9 cellular contexts compared by ENCODE assay signal in the genomic region with DNA sequence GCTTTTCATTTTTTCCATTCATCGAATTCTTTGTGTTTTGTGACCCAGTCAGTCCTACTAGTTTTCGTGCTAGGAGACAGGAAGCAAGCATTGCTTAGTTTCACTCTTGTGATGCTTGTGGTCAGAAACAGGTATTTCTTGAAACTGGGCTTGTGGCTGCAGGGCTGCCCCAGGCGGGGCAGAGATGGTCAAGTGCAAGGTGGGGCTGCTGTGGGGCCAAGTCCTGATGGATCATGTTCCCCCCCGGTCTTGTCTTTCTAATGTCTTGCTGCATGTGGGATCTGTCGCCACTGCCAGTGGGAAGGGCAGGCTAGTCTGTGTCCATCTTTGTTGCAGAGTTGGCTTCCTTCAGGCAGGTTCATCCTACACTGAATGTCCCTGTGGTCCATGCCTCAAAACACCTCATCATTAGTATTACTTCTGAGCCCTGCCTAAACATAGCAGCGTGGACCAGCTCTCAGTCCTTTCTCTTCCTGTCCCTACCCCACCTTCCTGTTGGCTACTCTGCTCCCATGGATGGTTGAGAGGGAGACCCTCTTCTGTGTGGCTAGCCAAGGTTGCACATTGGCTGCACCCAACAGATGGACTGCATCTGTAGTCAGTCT. TPM values are rescaled to one million over a fixed set of nuclear protein-coding genes. Genes with fewer than 3 reads are reported as not detected.
DNase-seq lines count a peak whose midpoint lies in the region; ATAC-seq, FAIRE-seq and TF ChIP-seq lines count a peak whose summit lies in the region.
"Had no signal": no experiment of that assay in that cellular context is flagged by ENCODE, and none has a peak within 500 bp of the region (broad histone marks: within the 10 kb centered on the region; RNA-seq: fewer than 3 reads in every experiment).

No MANE protein-coding gene starts in this region.

- no peak for TF ChIP-seq EP300 in HepG2 (IDR thresholded peaks at IDR 0.05; ENCODE audit: low read depth in 2 of 2, low read length in 2 of 2)
- no peak for TF ChIP-seq EP300 in HepG2 (CRISPR knock-in tag; IDR thresholded peaks at IDR 0.05; ENCODE audit: borderline replicate concordance)

- TF ChIP-seq RAD21 in HepG2 (CRISPR knock-in tag; IDR thresholded peaks at IDR 0.05): no peak

- CTCF ChIA-PET in HepG2 (lab: Yijun Ruan, JAX; ENCODE audit: low intra/inter-chr PET ratio, low total read pairs): no interaction called here

- no peak overlapping the region for H3K9ac ChIP-seq in smooth muscle cell (ENCODE audit: low read depth)
- H3K9ac ChIP-seq in HepG2 (ENCODE audit: insufficient read depth, low read depth, low read length): no peak overlapping the region

- intact Hi-C loops in right cardiac atrium (cut with DNase I) (no loop called here), HepG2 (cut with micrococcal nuclease; ENCODE audit: unreplicated experiment) (no loop called here)

- no peaks in the 10 kb centered on the region for H3F3A ChIP-seq in smooth muscle cell (ENCODE audit: low read depth)

- peak; percentile 73 for ATAC-seq in HG02759 (IDR thresholded peaks at IDR 0.05; ENCODE audit: unreplicated experiment)
- ATAC-seq in right cardiac atrium: no peak
- ATAC-seq in left lobe of liver: no peak
- no peak for ATAC-seq in HepG2

- peak overlapping the region; percentile 50 for H3K27ac ChIP-seq in smooth muscle cell (ENCODE audit: low read depth)
- H3K27ac ChIP-seq in right cardiac atrium (ENCODE audit: low read length): no peak overlapping the region
- H3K27ac ChIP-seq in HepG2 (ENCODE audit: extremely low read length, insufficient read depth, low read length): no peak overlapping the region

- WGBS in smooth muscle cell (ENCODE audit: low lambda C conversion rate): 88% methylated on average over 6 of the region's 6 CpGs
- WGBS in right cardiac atrium: 95% methylated on average over 6 of the region's 6 CpGs
- 95% methylated on average over 5 of the region's 6 CpGs for WGBS in HepG2 (ENCODE audit: low lambda C conversion rate)

- H3K4me2 ChIP-seq in smooth muscle cell: no peak overlapping the region
- H3K4me2 ChIP-seq in HepG2 (ENCODE audit: low read depth, low read length): no peak overlapping the region

- H4K20me1 ChIP-seq in smooth muscle cell (ENCODE audit: low read depth): peaks cover 89% of the 10 kb centered on the region
- H4K20me1 ChIP-seq in HepG2 (ENCODE audit: insufficient read depth, low read length): no peaks in the 10 kb centered on the region

- DNase-seq in SIG-M5 treated with dmso at 0.1 percent for 504 hours (lab: John Stamatoyannopoulos, UW; ENCODE audit: unreplicated experiment) (peak; percentile 55), SIG-M5 (lab: John Stamatoyannopoulos, UW) (no peak), RPMI8226 (peak; percentile 67), smooth muscle cell (lab: John Stamatoyannopoulos, UW; ENCODE audit: unreplicated experiment) (no peak), right cardiac atrium (no peak), left lobe of liver (ENCODE audit: low spot score) (no peak), HepG2 (ENCODE audit: low spot score) (no peak)
- DNase-seq: NCI-H524 treated with DMSO at 0.1 percent for 48 hours had no signal

- in situ Hi-C loops in HepG2 (cut with HindIII; ENCODE audit: extremely low pct_ligation_motif_present, low pct_unique_long_range_greater_than_20kb): no loop called here

- POLR2A ChIA-PET in HepG2 (lab: Yijun Ruan, JAX): no interaction called here

- no TSS peak for BruUV-seq in HepG2 (replicated peaks; lab: Mats Ljungman, UMichigan)

- H3K27me3 ChIP-seq in smooth muscle cell (ENCODE audit: low read depth) (no peaks in the 10 kb centered on the region), right cardiac atrium (ENCODE audit: control insufficient read depth, insufficient read depth) (no peaks in the 10 kb centered on the region), HepG2 (ENCODE audit: control insufficient read depth in 1 of 2, insufficient read depth in 2 of 2, low read length in 2 of 2) (no peaks in the 10 kb centered on the region)

- H3K36me3 ChIP-seq in smooth muscle cell (ENCODE audit: low read depth): no peaks in the 10 kb centered on the region
- H3K36me3 ChIP-seq in HepG2 (replicated peaks in 1 of 2; ENCODE audit: control insufficient read depth in 1 of 2, insufficient read depth in 2 of 2, low read length in 2 of 2): no peaks in the 10 kb centered on the region

- TF ChIP-seq POLR2A in HepG2 (IDR thresholded peaks at IDR 0.05; ENCODE audit: insufficient read depth in 1 of 2, low read depth in 2 of 2, low read length in 2 of 2): no peak

- TF ChIP-seq CTCF in smooth muscle cell (IDR thresholded peaks at IDR 0.05; ENCODE audit: borderline replicate concordance, insufficient read depth, poor library complexity, severe bottlenecking): no peak
- no peak for TF ChIP-seq CTCF in HepG2 (CRISPR knock-in tag; IDR thresholded peaks at IDR 0.05)

- H3K4me3 ChIP-seq in smooth muscle cell (no peak overlapping the region), right cardiac atrium (ENCODE audit: low read length) (no peak overlapping the region), HepG2 (replicated peaks in 1 of 3; ENCODE audit: insufficient read depth in 1 of 3, low read depth in 2 of 3, low read length in 3 of 3) (no peak overlapping the region)

- no peak for FAIRE-seq in HepG2 (lab: Jason Lieb, UNC)

- H2AFZ ChIP-seq in smooth muscle cell (ENCODE audit: low read depth) (no peak overlapping the region), HepG2 (ENCODE audit: low read length) (no peak overlapping the region)

- no peaks in the 10 kb centered on the region for H3K4me1 ChIP-seq in smooth muscle cell (ENCODE audit: low read depth)
- H3K4me1 ChIP-seq in right cardiac atrium (ENCODE audit: control insufficient read depth, insufficient read depth, low read length): peaks cover 30% of the 10 kb centered on the region
- peaks cover 31% of the 10 kb centered on the region for H3K4me1 ChIP-seq in HepG2 (ENCODE audit: insufficient read depth, low read length)

- H3K9me3 ChIP-seq in smooth muscle cell (replicated peaks; ENCODE audit: low read depth) (no peaks in the 10 kb centered on the region), right cardiac atrium (ENCODE audit: control insufficient read depth, low read length) (no peaks in the 10 kb centered on the region), HepG2 (ENCODE audit: low read length) (no peaks in the 10 kb centered on the region)

- H3K79me2 ChIP-seq in smooth muscle cell (ENCODE audit: low read depth) (peaks cover 27% of the 10 kb centered on the region), HepG2 (ENCODE audit: insufficient read depth, low read length) (no peaks in the 10 kb centered on the region)

TF ChIP-seq in HepG2, 621 proteins besides CTCF, POLR2A, EP300 and RAD21 (continues in another document):
- no peak for TF ChIP-seq JDP2 (CRISPR knock-in tag; IDR thresholded peaks at IDR 0.05; ENCODE audit: borderline replicate concordance)
- TF ChIP-seq BCL6 (CRISPR knock-in tag; IDR thresholded peaks at IDR 0.05): no peak
- TF ChIP-seq ZFP62 (CRISPR knock-in tag; IDR thresholded peaks at IDR 0.05): no peak
- no peak for TF ChIP-seq SMARCE1 (IDR thresholded peaks at IDR 0.05; ENCODE audit: borderline replicate concordance)
- no peak for TF ChIP-seq ZNF513 (CRISPR knock-in tag; conservative IDR thresholded peaks at IDR 0.05)
- no peak for TF ChIP-seq ZNF451 (CRISPR knock-in tag; IDR thresholded peaks at IDR 0.05)
- no peak for TF ChIP-seq TEAD2 (CRISPR knock-in tag; IDR thresholded peaks at IDR 0.05)
- TF ChIP-seq NFIB (CRISPR knock-in tag; IDR thresholded peaks at IDR 0.05; ENCODE audit: borderline replicate concordance): no peak
- TF ChIP-seq MAFK (conservative IDR thresholded peaks at IDR 0.05 in 1 of 2, IDR thresholded peaks at IDR 0.05 in 1 of 2; ENCODE audit: low read length in 2 of 2): no peak
- TF ChIP-seq GABPB1 (CRISPR knock-in tag; IDR thresholded peaks at IDR 0.05): no peak
- TF ChIP-seq KDM6A (CRISPR knock-in tag; IDR thresholded peaks at IDR 0.05; ENCODE audit: low read depth): no peak

RNA-seq across cellular contexts. Expression of gene INPP4A, which starts 38.7 kb away (rescaled TPM):
- total RNA-seq in smooth muscle cell (11.7 and 17.3 TPM in 2 replicates), right cardiac atrium (10 to 100 TPM; 15.7 to 18.1 (median 15.8) TPM), left lobe of liver (9.3 TPM), HepG2 (2016; rRNA removed; fragmentation: Illumina TruSeq; extraction: Trizol) (7.9 and 10.9 TPM in 2 replicates)
- polyA plus RNA-seq in smooth muscle cell (10.1 and 11.3 TPM in 2 replicates), right cardiac atrium (5.1 TPM), HepG2 (2011; rRNA removed) (10.1 and 14.2 TPM in 2 replicates)
- 1.4 and 2.1 TPM in 2 replicates for total RNA-seq in HepG2 (2016; cell fraction: cytosol; rRNA removed; fragmentation: Illumina TruSeq; extraction: Trizol; ENCODE audit: low read depth)
- total RNA-seq in HepG2 (2016; cell fraction: insoluble cytoplasmic fraction; rRNA removed; fragmentation: Illumina TruSeq; extraction: Trizol): 7.9 and 10.3 TPM in 2 replicates
- total RNA-seq in HepG2 (2016; cell fraction: membrane; rRNA removed; fragmentation: Illumina TruSeq; extraction: Trizol): 5.0 and 5.2 TPM in 2 replicates
- 15.4 and 17.5 TPM in 2 replicates for total RNA-seq in HepG2 (2016; cell fraction: nucleus; rRNA removed; fragmentation: Illumina TruSeq; extraction: Trizol)
- 6.9 and 8.5 TPM in 2 replicates for polyA plus RNA-seq in HepG2 (2011; cell fraction: cytosol; rRNA removed)
- 48.2 and 51.5 TPM in 2 replicates for polyA plus RNA-seq in HepG2 (2011; cell fraction: nucleus; rRNA removed)
- 7.2 and 8.8 TPM in 2 replicates for polyA plus RNA-seq in HepG2 (2012)
- polyA plus RNA-seq in HepG2 (2016; cell fraction: cytosol; fragmentation: Illumina TruSeq; extraction: Trizol; ENCODE audit: low read depth): 0.58 and 0.63 TPM in 2 replicates
- polyA plus RNA-seq in HepG2 (2016; cell fraction: insoluble cytoplasmic fraction; fragmentation: Illumina TruSeq; extraction: Trizol; ENCODE audit: low read depth): 4.8 and 5.7 TPM in 2 replicates
- 1.7 and 1.9 TPM in 2 replicates for polyA plus RNA-seq in HepG2 (2016; cell fraction: membrane; fragmentation: Illumina TruSeq; extraction: Trizol; ENCODE audit: low read depth)
- polyA plus RNA-seq in HepG2 (2016; cell fraction: nucleus; fragmentation: Illumina TruSeq; extraction: Trizol; ENCODE audit: insufficient read depth, low read depth): 13.1 and 16.7 TPM in 2 replicates
- polyA minus RNA-seq in HepG2 (2011; rRNA and poly(A)+ RNA removed; ENCODE audit: low replicate concordance): 53.3 and 60.1 TPM in 2 replicates
- 8.1 and 11.8 TPM in 2 replicates for polyA minus RNA-seq in HepG2 (2011; cell fraction: cytosol; rRNA and poly(A)+ RNA removed)
- 56.7 and 68.1 TPM in 2 replicates for polyA minus RNA-seq in HepG2 (2011; cell fraction: nucleus; rRNA and poly(A)+ RNA removed)

Comparison
In these comparisons a context has a peak if more than half of its experiments do, and no peak if none do; other contexts are left out.
1. DNase-seq: peak in SIG-M5 treated with dmso at 0.1 percent for 504 hours (single experiment) and RPMI8226 (single experiment); none in SIG-M5 (single experiment), smooth muscle cell (single experiment), right cardiac atrium (0 of 3), left lobe of liver (single experiment) and HepG2 (single experiment).